Comparison of ENCODE assay signal across 10 cellular contexts in genomic region chr4:122150896-122151295, GRCh38. TPM values are rescaled to one million over a fixed set of nuclear protein-coding genes. Genes with fewer than 3 reads are reported as not detected.
DNase-seq lines count a peak whose midpoint lies in the region; ATAC-seq, FAIRE-seq and TF ChIP-seq lines count a peak whose summit lies in the region.
"Had no signal": no experiment of that assay in that cellular context is flagged by ENCODE, and none has a peak within 500 bp of the region (broad histone marks: within the 10 kb centered on the region; RNA-seq: fewer than 3 reads in every experiment).

No MANE protein-coding gene starts in this region.

- H3K9me3 ChIP-seq in T-helper 17 cell (ENCODE audit: control insufficient read depth, low read length, poor library complexity, severe bottlenecking) (no peaks in the 10 kb centered on the region), keratinocyte (ENCODE audit: control insufficient read depth, low read depth, low read length) (no peaks in the 10 kb centered on the region), thoracic aorta (no peaks in the 10 kb centered on the region)

- DNase-seq in activated CD8-positive, alpha-beta memory T cell treated with anti-CD3 and anti-CD28 coated beads, Interleukin-2, amount 10 ng/mL, durations not matched to agents 7 days and 5 days: no peak
- no peak for DNase-seq in activated CD8-positive, alpha-beta memory T cell treated with anti-CD3 and anti-CD28 coated beads, Interleukin-2, amount 50 U/mL, for 4 hours
- DNase-seq in T-helper 17 cell (no peak), keratinocyte (ENCODE audit: low read depth, low spot score) (no peak), thoracic aorta (ENCODE audit: low spot score) (no peak), nucleus accumbens (lab: John Stamatoyannopoulos, UW) (no peak)
- DNase-seq: SHP77 treated with DMSO at 0.1 percent for 48 hours had no signal

- H3K36me3 ChIP-seq in keratinocyte (ENCODE audit: control insufficient read depth in 2 of 2, extremely low read depth in 1 of 2, insufficient read depth in 2 of 2, low read length in 2 of 2): peaks cover 0 to 3% of the 10 kb centered on the region in 2 experiments
- H3K36me3 ChIP-seq in thoracic aorta: no peaks in the 10 kb centered on the region

- no peaks in the 10 kb centered on the region for H3K27me3 Mint-ChIP-seq in activated CD8-positive, alpha-beta memory T cell treated with anti-CD3 and anti-CD28 coated beads, Interleukin-2, amount 10 ng/mL, durations not matched to agents 7 days and 5 days
- H3K27me3 Mint-ChIP-seq in T-helper 17 cell: peaks cover under 1% of the 10 kb centered on the region

- peak overlapping the region; percentile 94 for H3K27ac Mint-ChIP-seq in activated CD8-positive, alpha-beta memory T cell treated with anti-CD3 and anti-CD28 coated beads, Interleukin-2, amount 10 ng/mL, durations not matched to agents 7 days and 5 days
- H3K27ac Mint-ChIP-seq in T-helper 17 cell: peak overlapping the region; percentile 95

- H3K9me3 Mint-ChIP-seq in activated CD8-positive, alpha-beta memory T cell treated with anti-CD3 and anti-CD28 coated beads, Interleukin-2, amount 10 ng/mL, durations not matched to agents 7 days and 5 days (ENCODE audit: low read depth): peaks cover 5% of the 10 kb centered on the region

- H3K9ac ChIP-seq in keratinocyte (ENCODE audit: control insufficient read depth, extremely low read depth, insufficient read depth, low read length): no peak overlapping the region

- dilution Hi-C loops in keratinocyte (cut with MboI; ENCODE audit: extremely low pct_ligation_motif_present, low sequenced_read_pairs): no loop called here

- peak overlapping the region; percentile 87 for H3K4me2 ChIP-seq in keratinocyte (ENCODE audit: control insufficient read depth, extremely low read depth, insufficient read depth, low read depth, low read length)

- peaks cover 40% of the 10 kb centered on the region for H3K4me1 Mint-ChIP-seq in activated CD8-positive, alpha-beta memory T cell treated with anti-CD3 and anti-CD28 coated beads, Interleukin-2, amount 10 ng/mL, durations not matched to agents 7 days and 5 days
- H3K4me1 Mint-ChIP-seq in T-helper 17 cell: peaks cover 42% of the 10 kb centered on the region

- H3K4me1 ChIP-seq in keratinocyte (ENCODE audit: control insufficient read depth, extremely low read depth, insufficient read depth, low read length) (peaks cover 5% of the 10 kb centered on the region), thoracic aorta (ENCODE audit: control insufficient read depth in 1 of 2, low read depth in 2 of 2) (peaks cover 10 to 26% of the 10 kb centered on the region in 2 donors)

- H3K9me1 ChIP-seq in keratinocyte (ENCODE audit: control insufficient read depth, extremely low read depth, insufficient read depth, low read length): no peaks in the 10 kb centered on the region

- TF ChIP-seq POLR2A in GM18505 (IDR thresholded peaks at IDR 0.05; ENCODE audit: borderline replicate concordance, extremely low read depth, insufficient read depth, insufficient read length): no peak

- H3K27ac ChIP-seq in keratinocyte (ENCODE audit: control insufficient read depth, insufficient read depth, low read length): no peak overlapping the region
- H3K27ac ChIP-seq in thoracic aorta: peak overlapping the region; percentile 85 to 88

- TF ChIP-seq CTCF in keratinocyte (optimal IDR thresholded peaks at IDR 0.05 in 1 of 3, IDR thresholded peaks at IDR 0.05 in 1 of 3, conservative IDR thresholded peaks at IDR 0.05 in 1 of 3; ENCODE audit: extremely low read depth in 1 of 3, insufficient read depth in 2 of 3, low read length in 3 of 3) (no peak), thoracic aorta (IDR thresholded peaks at IDR 0.05) (no peak)

- peak overlapping the region; percentile 100 for H2AFZ ChIP-seq in keratinocyte (ENCODE audit: control insufficient read depth, low read length)

- H3K27me3 ChIP-seq in keratinocyte (ENCODE audit: control insufficient read depth, extremely low read depth, insufficient read depth, low read length) (no peaks in the 10 kb centered on the region), thoracic aorta (replicated peaks; ENCODE audit: insufficient read depth) (no peaks in the 10 kb centered on the region)

- H3K4me3 Mint-ChIP-seq in activated CD8-positive, alpha-beta memory T cell treated with anti-CD3 and anti-CD28 coated beads, Interleukin-2, amount 10 ng/mL, durations not matched to agents 7 days and 5 days: peak overlapping the region; percentile 85
- H3K4me3 Mint-ChIP-seq in T-helper 17 cell: peak overlapping the region; percentile 96

- no peaks in the 10 kb centered on the region for H4K20me1 ChIP-seq in keratinocyte (ENCODE audit: control insufficient read depth, extremely low read depth, insufficient read depth, low read length)

- peaks cover 18% of the 10 kb centered on the region for H3K36me3 Mint-ChIP-seq in activated CD8-positive, alpha-beta memory T cell treated with anti-CD3 and anti-CD28 coated beads, Interleukin-2, amount 10 ng/mL, durations not matched to agents 7 days and 5 days
- peaks cover 3% of the 10 kb centered on the region for H3K36me3 Mint-ChIP-seq in T-helper 17 cell (ENCODE audit: low read depth)

- H3K4me3 ChIP-seq in keratinocyte (ENCODE audit: control insufficient read depth in 2 of 3, extremely low read depth in 1 of 3, insufficient read depth in 2 of 3, low read depth in 1 of 3, low read length in 3 of 3): no peak overlapping the region
- H3K4me3 ChIP-seq in thoracic aorta: peak overlapping the region; percentile 86

- H3K79me2 ChIP-seq in keratinocyte (ENCODE audit: control insufficient read depth, insufficient read depth, low read length): peaks cover 13% of the 10 kb centered on the region

- CTCF ChIA-PET in activated CD8-positive, alpha-beta memory T cell treated with anti-CD3 and anti-CD28 coated beads, Interleukin-2, amount 10 ng/mL, durations not matched to agents 7 days and 5 days (lab: Charles Lee): interaction anchor here (1.3 kb wide), 1 partner anchor 201 kb away, joined by 4 read pairs; no protein-coding TSS in a partner anchor

- FAIRE-seq in keratinocyte (lab: Jason Lieb, UNC): no peak

- ATAC-seq in activated CD8-positive, alpha-beta memory T cell treated with anti-CD3 and anti-CD28 coated beads, Interleukin-2, amount 10 ng/mL, durations not matched to agents 7 days and 5 days: no peak
- ATAC-seq in T-helper 17 cell: no peak
- no peak for ATAC-seq in thoracic aorta (ENCODE audit: insufficient number of reproducible peaks, low FRiP score, low read depth)
- no peak for ATAC-seq in HG03439 (IDR thresholded peaks at IDR 0.05; ENCODE audit: unreplicated experiment)
- no peak for ATAC-seq in GM18505 (IDR thresholded peaks at IDR 0.05; ENCODE audit: unreplicated experiment)
- ATAC-seq: left lobe of liver had no signal

RNA-seq across cellular contexts. Expression of gene BLTP1, which starts 1.2 kb away (rescaled TPM):
- total RNA-seq in activated CD8-positive, alpha-beta memory T cell treated with anti-CD3 and anti-CD28 coated beads, Interleukin-2, amount 10 ng/mL, durations not matched to agents 7 days and 5 days: 10 to 100 TPM; 30.1 to 47.5 TPM
- 100 to 1,000 TPM in 1 of 2 donors, 10 to 100 TPM in 1; 93.8 to 118 TPM for total RNA-seq in T-helper 17 cell
- polyA plus RNA-seq in keratinocyte: 20.5 to 30.9 TPM (median 28.9 TPM) in 3 replicates
- polyA plus RNA-seq in keratinocyte (2011; ENCODE audit: low read depth): 21.1 TPM
- polyA plus RNA-seq in keratinocyte (2011; cell fraction: cytosol; rRNA removed): 5.2 and 10.2 TPM in 2 replicates
- polyA plus RNA-seq in keratinocyte (2011; cell fraction: nucleus; rRNA removed): 56.3 and 70.1 TPM in 2 replicates
- 13.1 and 15.8 TPM in 2 replicates for polyA plus RNA-seq in keratinocyte (2012; ENCODE audit: low replicate concordance)
- polyA minus RNA-seq in keratinocyte: 31.0 to 152 TPM (median 103 TPM) in 3 replicates
- 13.2 TPM for polyA minus RNA-seq in keratinocyte (2011; cell fraction: cytosol; rRNA and poly(A)+ RNA removed)
- 179 and 310 TPM in 2 replicates for polyA minus RNA-seq in keratinocyte (2011; cell fraction: nucleus; rRNA and poly(A)+ RNA removed)
- total RNA-seq in thoracic aorta: 100 to 1,000 TPM; 105 to 148 TPM
